In the genomic region with DNA sequence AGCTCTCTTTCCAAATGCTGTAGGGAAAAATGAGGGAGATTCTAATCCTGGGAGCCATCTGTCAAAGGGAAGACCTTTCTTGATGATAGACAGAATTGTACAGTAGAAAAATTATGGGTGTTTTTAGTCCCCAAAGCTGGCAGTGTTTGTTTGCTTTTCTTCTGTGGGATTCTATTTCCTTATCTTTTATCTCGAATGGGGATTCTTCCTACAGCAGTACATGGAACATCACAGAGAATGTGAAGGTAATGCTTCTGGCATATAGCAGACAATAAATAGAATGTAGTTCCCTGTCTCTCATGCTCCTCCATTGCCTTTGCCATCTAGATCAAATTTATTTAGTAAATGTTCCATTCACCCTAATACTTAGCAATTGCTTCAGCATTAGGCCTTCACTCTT, we compare ENCODE assay signal across 17 cellular contexts.
DNase-seq lines count a peak whose midpoint lies in the region; ATAC-seq and TF ChIP-seq lines count a peak whose summit lies in the region.
"Had no signal": no experiment of that assay in that cellular context is flagged by ENCODE, and none has a peak within 500 bp of the region (broad histone marks: within the 10 kb centered on the region; RNA-seq: fewer than 3 reads in every experiment).

No MANE protein-coding gene starts in this region.

- H3K36me3 ChIP-seq in thyroid gland, result no peaks in the 10 kb centered on the region
- no peaks in the 10 kb centered on the region for H3K36me3 ChIP-seq in HAP-1 (replicated peaks)
- H3K36me3 ChIP-seq: BLaER1 had no signal

- TF ChIP-seq POLR2A in thyroid gland (IDR thresholded peaks at IDR 0.05), result no peak

- in situ Hi-C loops in HAP-1 (cut with MboI; ENCODE audit: low sequenced_read_pairs), result loop anchor here (5.0 to 25.0 kb wide), 3 partner anchors 72 to 887 kb away; no protein-coding TSS in a partner anchor

- no peaks in the 10 kb centered on the region for H3K27me3 ChIP-seq in thyroid gland
- H3K27me3 ChIP-seq in HAP-1 (ENCODE audit: low read depth), result peaks cover 9% of the 10 kb centered on the region
- H3K27me3 ChIP-seq: BLaER1 had no signal

- peak overlapping the region; percentile 9 for H3K27ac Mint-ChIP-seq in mesothelial cell of epicardium
- H3K27ac Mint-ChIP-seq: CD14-positive monocyte; CD4-positive, alpha-beta memory T cell; IgD-negative memory B cell had no signal

- 91 to 92% methylated on average over 1 of the region's 1 CpG for WGBS in thyroid gland, 2 donors

- H3K27ac ChIP-seq in thyroid gland, result peak overlapping the region; percentile 38 to 63 (median 53)
- H3K27ac ChIP-seq: 22Rv1, A549, BLaER1, GM23248 had no signal

- H3K9me3 ChIP-seq in thyroid gland (no peaks in the 10 kb centered on the region), HAP-1 (no peaks in the 10 kb centered on the region)
- H3K9me3 ChIP-seq: A549, BLaER1 had no signal

- ATAC-seq in SK-N-SH treated with all-trans-retinoic acid at 6 μM for 48 hours (no peak), Right ventricle myocardium inferior (no peak), HG02759 (IDR thresholded peaks at IDR 0.05; ENCODE audit: unreplicated experiment) (no peak), GM21619 (IDR thresholded peaks at IDR 0.05; ENCODE audit: unreplicated experiment) (no peak)
- ATAC-seq: A549, GM12878 had no signal

- peaks cover 68% of the 10 kb centered on the region for H3K4me1 Mint-ChIP-seq in mesothelial cell of epicardium
- H3K4me1 Mint-ChIP-seq: CD4-positive, alpha-beta memory T cell had no signal

- intact Hi-C loops in thyroid gland (cut with DNase I) (no loop called here), Right ventricle myocardium inferior (cut with DNase I) (loop anchor here (5.0 kb wide), 3 partner anchors 477 to 877 kb away; no protein-coding TSS in a partner anchor)

- peaks cover 32 to 50% of the 10 kb centered on the region in 2 donors for H3K4me1 ChIP-seq in thyroid gland
- H3K4me1 ChIP-seq in HAP-1, result no peaks in the 10 kb centered on the region
- H3K4me1 ChIP-seq: BLaER1 had no signal

- H3K27me3 Mint-ChIP-seq in mesothelial cell of epicardium (ENCODE audit: low read depth), result no peaks in the 10 kb centered on the region

- no peaks in the 10 kb centered on the region for H3K9me3 Mint-ChIP-seq in mesothelial cell of epicardium
- H3K9me3 Mint-ChIP-seq: CD14-positive monocyte; CD4-positive, alpha-beta memory T cell; IgD-negative memory B cell had no signal

- DNase-seq in NCI-H524 (lab: John Stamatoyannopoulos, UW), result peak; percentile 40 to 72
- no peak for DNase-seq in mesothelial cell of epicardium (ENCODE audit: low spot score in 2 of 2, unreplicated experiment in 2 of 2)
- DNase-seq in thyroid gland, result no peak
- DNase-seq in Right ventricle myocardium inferior (ENCODE audit: missing footprints), result no peak
- DNase-seq in HAP-1 (ENCODE audit: low spot score in 2 of 2), result no peak
- DNase-seq: CD4-positive, alpha-beta memory T cell; GM23248; HCEC 1CT had no signal

- no peak for TF ChIP-seq CTCF in mesothelial cell of epicardium (IDR thresholded peaks at IDR 0.05; ENCODE audit: unreplicated experiment)
- no peak for TF ChIP-seq CTCF in thyroid gland (IDR thresholded peaks at IDR 0.05)

- H3K4me3 Mint-ChIP-seq in mesothelial cell of epicardium, result no peak overlapping the region
- H3K4me3 Mint-ChIP-seq: CD14-positive monocyte; CD4-positive, alpha-beta memory T cell; IgD-negative memory B cell had no signal

- no peaks in the 10 kb centered on the region for H3K36me3 Mint-ChIP-seq in mesothelial cell of epicardium
- H3K36me3 Mint-ChIP-seq: CD14-positive monocyte; CD4-positive, alpha-beta memory T cell; IgD-negative memory B cell had no signal

- no peak overlapping the region for H3K4me3 ChIP-seq in thyroid gland (replicated peaks in 1 of 3)
- no peak overlapping the region for H3K4me3 ChIP-seq in HAP-1
- H3K4me3 ChIP-seq: A549, BLaER1, GM12878, GM23248 had no signal

TF ChIP-seq in SK-N-SH treated with all-trans-retinoic acid at 6 μM for 48 hours, 23 proteins besides CTCF, POLR2A, EP300 and RAD21:
- TF ChIP-seq ZFP30 (CRISPR knock-in tag; IDR thresholded peaks at IDR 0.05) (no peak), TCF4 (CRISPR knock-in tag; IDR thresholded peaks at IDR 0.05; ENCODE audit: borderline replicate concordance) (no peak), ZC3H10 (CRISPR knock-in tag; IDR thresholded peaks at IDR 0.05) (no peak), TSHZ2 (CRISPR knock-in tag; IDR thresholded peaks at IDR 0.05) (peak; percentile 22; the same call in 1 of the 2 replicates), PPARA (CRISPR knock-in tag; IDR thresholded peaks at IDR 0.05; ENCODE audit: borderline replicate concordance) (no peak), ISL1 (CRISPR knock-in tag; IDR thresholded peaks at IDR 0.05) (no peak)
- TF ChIP-seq, protein P1, sequence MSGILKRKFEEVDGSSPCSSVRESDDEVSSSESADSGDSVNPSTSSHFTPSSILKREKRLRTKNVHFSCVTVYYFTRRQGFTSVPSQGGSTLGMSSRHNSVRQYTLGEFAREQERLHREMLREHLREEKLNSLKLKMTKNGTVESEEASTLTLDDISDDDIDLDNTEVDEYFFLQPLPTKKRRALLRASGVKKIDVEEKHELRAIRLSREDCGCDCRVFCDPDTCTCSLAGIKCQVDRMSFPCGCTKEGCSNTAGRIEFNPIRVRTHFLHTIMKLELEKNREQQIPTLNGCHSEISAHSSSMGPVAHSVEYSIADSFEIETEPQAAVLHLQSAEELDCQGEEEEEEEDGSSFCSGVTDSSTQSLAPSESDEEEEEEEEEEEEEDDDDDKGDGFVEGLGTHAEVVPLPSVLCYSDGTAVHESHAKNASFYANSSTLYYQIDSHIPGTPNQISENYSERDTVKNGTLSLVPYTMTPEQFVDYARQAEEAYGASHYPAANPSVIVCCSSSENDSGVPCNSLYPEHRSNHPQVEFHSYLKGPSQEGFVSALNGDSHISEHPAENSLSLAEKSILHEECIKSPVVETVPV (CRISPR knock-in tag; IDR thresholded peaks at IDR 0.05), result no peak

Comparison
In these comparisons a context has a peak if more than half of its experiments do, and no peak if none do; other contexts are left out.
1. DNase-seq: peak in NCI-H524 (2 of 2); none in mesothelial cell of epicardium (0 of 2), thyroid gland (0 of 2), Right ventricle myocardium inferior (single experiment) and HAP-1 (0 of 2).